10 cellular contexts compared by ENCODE assay signal in genomic region chr1:16026723-16027484, GRCh38. TPM values are rescaled to one million over a fixed set of nuclear protein-coding genes. Genes with fewer than 3 reads are reported as not detected.
DNase-seq lines count a peak whose midpoint lies in the region; ATAC-seq and TF ChIP-seq lines count a peak whose summit lies in the region.
"Had no signal": no experiment of that assay in that cellular context is flagged by ENCODE, and none has a peak within 500 bp of the region (broad histone marks: within the 10 kb centered on the region; RNA-seq: fewer than 3 reads in every experiment).

No MANE protein-coding gene starts in this region.

- H3K27me3 ChIP-seq in GM23248 (replicated peaks; ENCODE audit: insufficient read depth) (no peaks in the 10 kb centered on the region), gastroesophageal sphincter (no peaks in the 10 kb centered on the region)

- H3K27me3 Mint-ChIP-seq in MCF 10A (ENCODE audit: insufficient read depth, unreplicated experiment) = peaks cover 11% of the 10 kb centered on the region

- in situ Hi-C loops in GM23248 (cut with MboI) = no loop called here

- CTCF ChIA-PET in MCF 10A (lab: Yijun Ruan, JAX) = interaction anchor here (0.6 kb wide), 1 partner anchor 14 kb away, joined by 3 read pairs; no protein-coding TSS in a partner anchor

- peak overlapping the region; percentile 53 for H3K4me2 ChIP-seq in GM23248 (ENCODE audit: unreplicated experiment)

- peak; percentile 39 for DNase-seq in GM23248
- DNase-seq in T-helper 9 cell = peak; percentile 21
- DNase-seq in stimulated activated CD4-positive, alpha-beta T cell treated with anti-CD3 and anti-CD28 coated beads, Interleukin-15, amount 100 ng/mL, for 24 hours = peak; percentile 44
- DNase-seq in NCI-H1092 (lab: John Stamatoyannopoulos, UW) = no peak
- no peak for DNase-seq in NCI-H1092 treated with DMSO at 0.1 percent for 48 hours (lab: John Stamatoyannopoulos, UW)
- DNase-seq in MCF 10A (ENCODE audit: unreplicated experiment) = no peak

- no peaks in the 10 kb centered on the region for H3K9me3 Mint-ChIP-seq in MCF 10A (ENCODE audit: unreplicated experiment)

- TF ChIP-seq EP300 in gastroesophageal sphincter (IDR thresholded peaks at IDR 0.05) = no peak

- H3K27ac Mint-ChIP-seq in MCF 10A (ENCODE audit: low read depth, unreplicated experiment) = no peak overlapping the region

- intact Hi-C loops in MCF 10A (cut with micrococcal nuclease) = no loop called here

- no peak overlapping the region for H3K4me3 Mint-ChIP-seq in MCF 10A (ENCODE audit: unreplicated experiment)

- H3K79me2 ChIP-seq in GM23248 (ENCODE audit: insufficient read depth) = no peaks in the 10 kb centered on the region

- WGBS in GM23248 (ENCODE audit: low coverage in 1 of 2, low lambda C conversion rate in 2 of 2, missing lambda C conversion rate in 2 of 2), 2 experiments = 10 to 18% methylated on average over 15 to 29 of the region's 33 CpGs
- WGBS in gastroesophageal sphincter (ENCODE audit: low coverage in 1 of 2), 2 donors = 0 to 28% methylated on average over 3 to 6 of the region's 33 CpGs

- peaks cover 5% of the 10 kb centered on the region for H3K36me3 Mint-ChIP-seq in MCF 10A (ENCODE audit: insufficient read depth, unreplicated experiment)

- no peaks in the 10 kb centered on the region for H3F3A ChIP-seq in GM23248 (ENCODE audit: insufficient read depth)

- peak overlapping the region; percentile 20; the same call in 1 of the 2 replicates for H2AFZ ChIP-seq in GM23248

- TF ChIP-seq CTCF in gastroesophageal sphincter (IDR thresholded peaks at IDR 0.05) (no peak), MCF 10A (IDR thresholded peaks at IDR 0.05; ENCODE audit: unreplicated experiment) (no peak)

- no TSS peak for BruUV-seq in MCF 10A (replicated peaks; lab: Mats Ljungman, UMichigan)

- ATAC-seq in gastroesophageal sphincter = peak; percentile 48
- no peak for ATAC-seq in HG02840 (IDR thresholded peaks at IDR 0.05; ENCODE audit: low FRiP score, unreplicated experiment)

- POLR2A ChIA-PET in MCF 10A (lab: Yijun Ruan, JAX) = no interaction called here

- H3K36me3 ChIP-seq in GM23248 (ENCODE audit: low read depth) (no peaks in the 10 kb centered on the region), gastroesophageal sphincter (no peaks in the 10 kb centered on the region)

- H3K4me3 ChIP-seq in GM23248 (peak overlapping the region; percentile 51), gastroesophageal sphincter (peak overlapping the region; percentile 0 to 40)

- no peak for TF ChIP-seq POLR2A in gastroesophageal sphincter (IDR thresholded peaks at IDR 0.05)

- H3K4me1 ChIP-seq in GM23248 (ENCODE audit: insufficient read depth) (no peaks in the 10 kb centered on the region), gastroesophageal sphincter (peaks cover 0 to 18% (median 9%) of the 10 kb centered on the region in 3 donors)

- H3K9me3 ChIP-seq in GM23248 (ENCODE audit: low read depth) (no peaks in the 10 kb centered on the region), gastroesophageal sphincter (no peaks in the 10 kb centered on the region)

- no peaks in the 10 kb centered on the region for H3K4me1 Mint-ChIP-seq in MCF 10A (ENCODE audit: insufficient read depth, unreplicated experiment)

- no peaks in the 10 kb centered on the region for H4K20me1 ChIP-seq in GM23248 (ENCODE audit: insufficient read depth)

- no peak overlapping the region for H3K9ac ChIP-seq in GM23248

- H3K27ac ChIP-seq in GM23248 (no peak overlapping the region), gastroesophageal sphincter (peak overlapping the region in 2 of 4 donors; percentile 41 to 59)
- H3K27ac ChIP-seq: VCaP had no signal

- H3K9me2 ChIP-seq in GM23248 (ENCODE audit: insufficient read depth) = no peaks in the 10 kb centered on the region

RNA-seq across cellular contexts. Expression of gene CLCNKA, which starts 5.1 kb away (rescaled TPM):
- not detected in 2 replicates for total RNA-seq in GM23248 (2014; rRNA removed; shearing (Covaris generic))
- not detected in 2 replicates for polyA plus RNA-seq in GM23248 (2016; fragmentation: Nextera tagmentation; extraction: Ambion mirVana)
- total RNA-seq in gastroesophageal sphincter = 1 to 10 TPM in 1 of 4 donors, under 1 TPM in 2, not detected in 1; 0.08 to 3.0 (median 0.20) TPM
- not detected in 2 replicates for total RNA-seq in MCF 10A (2022)
- total RNA-seq: kidney epithelial cell had no signal

RNA-seq across cellular contexts. Expression of gene HSPB7, which starts 9.1 kb away (rescaled TPM):
- 22.9 and 35.7 TPM in 2 replicates for total RNA-seq in GM23248 (2014; rRNA removed; shearing (Covaris generic))
- 111 and 113 TPM in 2 replicates for polyA plus RNA-seq in GM23248 (2016; fragmentation: Nextera tagmentation; extraction: Ambion mirVana)
- total RNA-seq in gastroesophageal sphincter (100 to 1,000 TPM; 143 to 505 (median 229) TPM), MCF 10A (2022) (not detected in 2 replicates)
- total RNA-seq: kidney epithelial cell had no signal

RNA-seq across cellular contexts. Expression of gene CLCNKB, which starts 16.7 kb away (rescaled TPM):
- total RNA-seq in GM23248 (2014; rRNA removed; shearing (Covaris generic)) = not detected in 2 replicates
- polyA plus RNA-seq in GM23248 (2016; fragmentation: Nextera tagmentation; extraction: Ambion mirVana) = 0.11 TPM in 1 of 2 replicates, not detected in the other
- 1 to 10 TPM in 2 of 4 donors, under 1 TPM in 2; 0.20 to 1.9 (median 0.82) TPM for total RNA-seq in gastroesophageal sphincter
- not detected in 2 replicates for total RNA-seq in MCF 10A (2022)

RNA-seq across cellular contexts. Expression of gene SRARP, which starts 22.9 kb away (rescaled TPM):
- not detected in 2 replicates for total RNA-seq in GM23248 (2014; rRNA removed; shearing (Covaris generic))
- polyA plus RNA-seq in GM23248 (2016; fragmentation: Nextera tagmentation; extraction: Ambion mirVana) = not detected in 2 replicates
- total RNA-seq in gastroesophageal sphincter (not detected), MCF 10A (2022) (not detected in 2 replicates)
- total RNA-seq: kidney epithelial cell had no signal

RNA-seq across cellular contexts. Expression of gene FAM131C, which starts 46.5 kb away (rescaled TPM):
- total RNA-seq in GM23248 (2014; rRNA removed; shearing (Covaris generic)) = 0.51 and 0.97 TPM in 2 replicates
- 1.3 and 1.8 TPM in 2 replicates for polyA plus RNA-seq in GM23248 (2016; fragmentation: Nextera tagmentation; extraction: Ambion mirVana)
- not detected for total RNA-seq in gastroesophageal sphincter
- 0.20 TPM in 1 of 2 replicates, not detected in the other for total RNA-seq in MCF 10A (2022)

Comparison
In these comparisons a context has a peak if more than half of its experiments do, and no peak if none do; other contexts are left out.
1. DNase-seq: peak in GM23248 (single experiment), T-helper 9 cell (single experiment) and stimulated activated CD4-positive, alpha-beta T cell treated with anti-CD3 and anti-CD28 coated beads, Interleukin-15, amount 100 ng/mL, for 24 hours (single experiment); none in NCI-H1092 (single experiment), NCI-H1092 treated with DMSO at 0.1 percent for 48 hours (single experiment) and MCF 10A (single experiment).
2. RNA of gene HSPB7, which starts 9.1 kb away (total RNA-seq): 143 to 505 TPM in gastroesophageal sphincter and 22.9 to 35.7 TPM in GM23248; not detected in MCF 10A; every median in the first group is over 10 times any median in the second.